In the genomic region with DNA sequence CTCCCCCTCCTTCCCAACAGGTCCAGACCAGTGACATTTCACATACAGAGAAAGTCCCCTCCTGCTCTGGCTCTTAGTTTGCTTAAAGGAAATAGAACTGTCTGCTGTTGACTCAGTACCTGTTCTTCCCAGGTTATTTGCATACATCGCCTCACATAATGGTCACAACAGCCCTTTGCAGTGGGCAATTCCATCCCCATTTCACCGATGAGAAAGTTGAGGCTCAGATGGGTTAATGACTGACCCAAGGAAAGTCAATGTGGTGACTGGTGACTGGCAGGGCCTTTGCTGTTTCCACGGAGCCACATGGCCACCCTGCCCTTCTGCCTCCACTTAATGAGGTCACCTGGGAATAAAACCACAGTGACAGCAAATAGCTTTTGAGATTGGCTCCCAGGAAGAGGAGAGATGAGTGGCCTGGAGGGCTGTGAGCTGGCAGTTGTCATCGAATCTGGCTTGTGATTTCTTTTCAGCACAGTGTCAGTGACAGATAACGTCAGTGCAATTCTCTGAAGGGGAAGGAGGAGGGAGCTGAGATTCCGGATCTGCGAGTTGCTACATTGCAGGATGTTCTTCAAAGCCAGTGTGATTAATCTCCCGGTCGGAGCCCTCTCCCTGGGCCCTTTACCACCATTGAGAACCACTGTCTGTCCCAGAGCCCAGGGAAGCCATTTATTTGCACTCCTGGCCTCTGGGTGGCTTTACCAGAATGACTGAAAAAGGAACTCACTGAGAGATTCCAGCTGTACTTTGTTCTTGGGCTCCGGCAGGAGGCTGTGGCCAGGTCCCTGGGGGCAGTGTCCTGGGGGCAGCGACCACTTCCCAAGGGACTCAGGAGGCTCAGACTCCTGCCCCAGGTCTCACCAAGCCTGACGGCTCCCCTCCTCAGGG, we compare ENCODE assay signal across 1 cellular context.
TF ChIP-seq lines count a peak whose summit lies in the region.

No MANE protein-coding gene starts in this region.

TF ChIP-seq in K562, 482 proteins besides CTCF, POLR2A, EP300 and RAD21 (continued from another document and continues in another):
- TF ChIP-seq, protein P1, sequence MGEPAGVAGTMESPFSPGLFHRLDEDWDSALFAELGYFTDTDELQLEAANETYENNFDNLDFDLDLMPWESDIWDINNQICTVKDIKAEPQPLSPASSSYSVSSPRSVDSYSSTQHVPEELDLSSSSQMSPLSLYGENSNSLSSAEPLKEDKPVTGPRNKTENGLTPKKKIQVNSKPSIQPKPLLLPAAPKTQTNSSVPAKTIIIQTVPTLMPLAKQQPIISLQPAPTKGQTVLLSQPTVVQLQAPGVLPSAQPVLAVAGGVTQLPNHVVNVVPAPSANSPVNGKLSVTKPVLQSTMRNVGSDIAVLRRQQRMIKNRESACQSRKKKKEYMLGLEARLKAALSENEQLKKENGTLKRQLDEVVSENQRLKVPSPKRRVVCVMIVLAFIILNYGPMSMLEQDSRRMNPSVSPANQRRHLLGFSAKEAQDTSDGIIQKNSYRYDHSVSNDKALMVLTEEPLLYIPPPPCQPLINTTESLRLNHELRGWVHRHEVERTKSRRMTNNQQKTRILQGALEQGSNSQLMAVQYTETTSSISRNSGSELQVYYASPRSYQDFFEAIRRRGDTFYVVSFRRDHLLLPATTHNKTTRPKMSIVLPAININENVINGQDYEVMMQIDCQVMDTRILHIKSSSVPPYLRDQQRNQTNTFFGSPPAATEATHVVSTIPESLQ (CRISPR knock-in tag; IDR thresholded peaks at IDR 0.05) = no peak
- no peak for TF ChIP-seq ERF (CRISPR knock-in tag; IDR thresholded peaks at IDR 0.05)
- TF ChIP-seq, protein P2, sequence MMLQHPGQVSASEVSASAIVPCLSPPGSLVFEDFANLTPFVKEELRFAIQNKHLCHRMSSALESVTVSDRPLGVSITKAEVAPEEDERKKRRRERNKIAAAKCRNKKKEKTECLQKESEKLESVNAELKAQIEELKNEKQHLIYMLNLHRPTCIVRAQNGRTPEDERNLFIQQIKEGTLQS (IDR thresholded peaks at IDR 0.05) = no peak; the same call in 1 of the 2 replicates
- TF ChIP-seq, protein P2 (CRISPR knock-in tag; conservative IDR thresholded peaks at IDR 0.05) = no peak
- TF ChIP-seq NFATC3 (IDR thresholded peaks at IDR 0.05) = no peak
- no peak for TF ChIP-seq CBX3 (IDR thresholded peaks at IDR 0.05; ENCODE audit: borderline replicate concordance in 1 of 2, low read length in 2 of 2)
- no peak for TF ChIP-seq PHF8 (IDR thresholded peaks at IDR 0.05; ENCODE audit: borderline replicate concordance, low read length)
- TF ChIP-seq CBFA2T3 (IDR thresholded peaks at IDR 0.05) = peak; percentile 39; the same call in 1 of the 2 replicates
- TF ChIP-seq ZBTB1 (CRISPR knock-in tag; IDR thresholded peaks at IDR 0.05; ENCODE audit: borderline replicate concordance, low read depth) = no peak
- no peak for TF ChIP-seq MBD2 (IDR thresholded peaks at IDR 0.05; ENCODE audit: borderline replicate concordance, low read depth)
- peak; percentile 48; the same call in 1 of the 2 replicates for TF ChIP-seq FOSL1 (tag; conservative IDR thresholded peaks at IDR 0.05)
- TF ChIP-seq, protein P3, sequence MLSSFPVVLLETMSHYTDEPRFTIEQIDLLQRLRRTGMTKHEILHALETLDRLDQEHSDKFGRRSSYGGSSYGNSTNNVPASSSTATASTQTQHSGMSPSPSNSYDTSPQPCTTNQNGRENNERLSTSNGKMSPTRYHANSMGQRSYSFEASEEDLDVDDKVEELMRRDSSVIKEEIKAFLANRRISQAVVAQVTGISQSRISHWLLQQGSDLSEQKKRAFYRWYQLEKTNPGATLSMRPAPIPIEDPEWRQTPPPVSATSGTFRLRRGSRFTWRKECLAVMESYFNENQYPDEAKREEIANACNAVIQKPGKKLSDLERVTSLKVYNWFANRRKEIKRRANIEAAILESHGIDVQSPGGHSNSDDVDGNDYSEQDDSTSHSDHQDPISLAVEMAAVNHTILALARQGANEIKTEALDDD (IDR thresholded peaks at IDR 0.05) = no peak
- TF ChIP-seq PHF20 (IDR thresholded peaks at IDR 0.05; ENCODE audit: partially characterized antibody) = no peak
- peak; percentile 56; the same call in 1 of the 2 replicates for TF ChIP-seq ESRRA (IDR thresholded peaks at IDR 0.05; ENCODE audit: borderline replicate concordance, low read depth)
- no peak for TF ChIP-seq ARNT (IDR thresholded peaks at IDR 0.05)
- no peak for TF ChIP-seq SAFB2 (IDR thresholded peaks at IDR 0.05; ENCODE audit: borderline replicate concordance, low read depth, low read length, severe bottlenecking)
- TF ChIP-seq E2F3 (CRISPR knock-in tag; IDR thresholded peaks at IDR 0.05) = no peak
- TF ChIP-seq SPI1 (IDR thresholded peaks at IDR 0.05; ENCODE audit: borderline replicate concordance, low read depth, low read length) = no peak
- TF ChIP-seq ZNF347 (CRISPR knock-in tag; IDR thresholded peaks at IDR 0.05; ENCODE audit: low read depth) = no peak
- TF ChIP-seq ZNF717 (CRISPR knock-in tag; IDR thresholded peaks at IDR 0.05) = no peak
- TF ChIP-seq ZEB2 (IDR thresholded peaks at IDR 0.05) = no peak
- TF ChIP-seq, protein P4, sequence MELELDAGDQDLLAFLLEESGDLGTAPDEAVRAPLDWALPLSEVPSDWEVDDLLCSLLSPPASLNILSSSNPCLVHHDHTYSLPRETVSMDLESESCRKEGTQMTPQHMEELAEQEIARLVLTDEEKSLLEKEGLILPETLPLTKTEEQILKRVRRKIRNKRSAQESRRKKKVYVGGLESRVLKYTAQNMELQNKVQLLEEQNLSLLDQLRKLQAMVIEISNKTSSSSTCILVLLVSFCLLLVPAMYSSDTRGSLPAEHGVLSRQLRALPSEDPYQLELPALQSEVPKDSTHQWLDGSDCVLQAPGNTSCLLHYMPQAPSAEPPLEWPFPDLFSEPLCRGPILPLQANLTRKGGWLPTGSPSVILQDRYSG (tag; conservative IDR thresholded peaks at IDR 0.05; ENCODE audit: low read depth) = no peak
- TF ChIP-seq ILK (tag; IDR thresholded peaks at IDR 0.05; ENCODE audit: borderline replicate concordance, low read depth) = no peak
- TF ChIP-seq ZNF253 (CRISPR knock-in tag; conservative IDR thresholded peaks at IDR 0.05) = no peak
- TF ChIP-seq, protein P5, sequence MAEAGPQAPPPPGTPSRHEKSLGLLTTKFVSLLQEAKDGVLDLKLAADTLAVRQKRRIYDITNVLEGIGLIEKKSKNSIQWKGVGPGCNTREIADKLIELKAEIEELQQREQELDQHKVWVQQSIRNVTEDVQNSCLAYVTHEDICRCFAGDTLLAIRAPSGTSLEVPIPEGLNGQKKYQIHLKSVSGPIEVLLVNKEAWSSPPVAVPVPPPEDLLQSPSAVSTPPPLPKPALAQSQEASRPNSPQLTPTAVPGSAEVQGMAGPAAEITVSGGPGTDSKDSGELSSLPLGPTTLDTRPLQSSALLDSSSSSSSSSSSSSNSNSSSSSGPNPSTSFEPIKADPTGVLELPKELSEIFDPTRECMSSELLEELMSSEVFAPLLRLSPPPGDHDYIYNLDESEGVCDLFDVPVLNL (CRISPR knock-in tag; IDR thresholded peaks at IDR 0.05; ENCODE audit: low read depth) = no peak
- TF ChIP-seq, protein P6, sequence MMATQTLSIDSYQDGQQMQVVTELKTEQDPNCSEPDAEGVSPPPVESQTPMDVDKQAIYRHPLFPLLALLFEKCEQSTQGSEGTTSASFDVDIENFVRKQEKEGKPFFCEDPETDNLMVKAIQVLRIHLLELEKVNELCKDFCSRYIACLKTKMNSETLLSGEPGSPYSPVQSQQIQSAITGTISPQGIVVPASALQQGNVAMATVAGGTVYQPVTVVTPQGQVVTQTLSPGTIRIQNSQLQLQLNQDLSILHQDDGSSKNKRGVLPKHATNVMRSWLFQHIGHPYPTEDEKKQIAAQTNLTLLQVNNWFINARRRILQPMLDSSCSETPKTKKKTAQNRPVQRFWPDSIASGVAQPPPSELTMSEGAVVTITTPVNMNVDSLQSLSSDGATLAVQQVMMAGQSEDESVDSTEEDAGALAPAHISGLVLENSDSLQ (IDR thresholded peaks at IDR 0.05) = peak; percentile 37; the same call in 1 of the 2 replicates
- no peak for TF ChIP-seq YBX1 (IDR thresholded peaks at IDR 0.05)
- TF ChIP-seq ZBTB7A (IDR thresholded peaks at IDR 0.05; ENCODE audit: borderline replicate concordance, control insufficient read depth, low read depth, low read length) = no peak
- TF ChIP-seq, protein P7, sequence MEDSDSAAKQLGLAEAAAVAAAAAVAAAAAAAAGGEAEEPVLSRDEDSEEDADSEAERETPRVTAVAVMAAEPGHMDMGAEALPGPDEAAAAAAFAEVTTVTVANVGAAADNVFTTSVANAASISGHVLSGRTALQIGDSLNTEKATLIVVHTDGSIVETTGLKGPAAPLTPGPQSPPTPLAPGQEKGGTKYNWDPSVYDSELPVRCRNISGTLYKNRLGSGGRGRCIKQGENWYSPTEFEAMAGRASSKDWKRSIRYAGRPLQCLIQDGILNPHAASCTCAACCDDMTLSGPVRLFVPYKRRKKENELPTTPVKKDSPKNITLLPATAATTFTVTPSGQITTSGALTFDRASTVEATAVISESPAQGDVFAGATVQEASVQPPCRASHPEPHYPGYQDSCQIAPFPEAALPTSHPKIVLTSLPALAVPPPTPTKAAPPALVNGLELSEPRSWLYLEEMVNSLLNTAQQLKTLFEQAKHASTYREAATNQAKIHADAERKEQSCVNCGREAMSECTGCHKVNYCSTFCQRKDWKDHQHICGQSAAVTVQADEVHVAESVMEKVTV (CRISPR knock-in tag; IDR thresholded peaks at IDR 0.05) = no peak
- TF ChIP-seq, protein P8, sequence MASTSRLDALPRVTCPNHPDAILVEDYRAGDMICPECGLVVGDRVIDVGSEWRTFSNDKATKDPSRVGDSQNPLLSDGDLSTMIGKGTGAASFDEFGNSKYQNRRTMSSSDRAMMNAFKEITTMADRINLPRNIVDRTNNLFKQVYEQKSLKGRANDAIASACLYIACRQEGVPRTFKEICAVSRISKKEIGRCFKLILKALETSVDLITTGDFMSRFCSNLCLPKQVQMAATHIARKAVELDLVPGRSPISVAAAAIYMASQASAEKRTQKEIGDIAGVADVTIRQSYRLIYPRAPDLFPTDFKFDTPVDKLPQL (IDR thresholded peaks at IDR 0.05; ENCODE audit: extremely low read depth, insufficient read length) = no peak
- no peak for TF ChIP-seq ZSCAN29 (IDR thresholded peaks at IDR 0.05)
- TF ChIP-seq SMAD4 (CRISPR knock-in tag; conservative IDR thresholded peaks at IDR 0.05) = no peak
- TF ChIP-seq FOXM1 (IDR thresholded peaks at IDR 0.05; ENCODE audit: low read depth) = no peak
- TF ChIP-seq FOXM1 (CRISPR knock-in tag; IDR thresholded peaks at IDR 0.05; ENCODE audit: low read depth) = no peak
- 0 out of 4 replicates have a peak, but pooled peaks of 1 of the 2 experiments have one; percentile 16 for TF ChIP-seq HDAC1 (IDR thresholded peaks at IDR 0.05)
- TF ChIP-seq NR2C2 (CRISPR knock-in tag; IDR thresholded peaks at IDR 0.05) = no peak
- TF ChIP-seq NR2C2 (tag; IDR thresholded peaks at IDR 0.05) = peak; percentile 50; the same call in 1 of the 2 replicates
- TF ChIP-seq ZNF41 (CRISPR knock-in tag; conservative IDR thresholded peaks at IDR 0.05) = no peak
- TF ChIP-seq FOXK2 (conservative IDR thresholded peaks at IDR 0.05 in 1 of 2, IDR thresholded peaks at IDR 0.05 in 1 of 2; ENCODE audit: low read depth in 2 of 2) = no peak
- no peak for TF ChIP-seq MXI1 (IDR thresholded peaks at IDR 0.05; ENCODE audit: low read depth, low read length)
- no peak for TF ChIP-seq RBM15 (IDR thresholded peaks at IDR 0.05; ENCODE audit: insufficient read depth, low read length)
- peak in 1 of 2 experiments; percentile 82; a peak in 2 of 4 replicates for TF ChIP-seq RCOR1 (IDR thresholded peaks at IDR 0.05; ENCODE audit: borderline replicate concordance in 1 of 2, low read depth in 2 of 2, low read length in 2 of 2)
- TF ChIP-seq CHD1 (IDR thresholded peaks at IDR 0.05; ENCODE audit: low read length) = no peak
- no peak for TF ChIP-seq CEBPG (CRISPR knock-in tag; IDR thresholded peaks at IDR 0.05)
- TF ChIP-seq CEBPG (tag; conservative IDR thresholded peaks at IDR 0.05 in 1 of 2, IDR thresholded peaks at IDR 0.05 in 1 of 2) = 0 out of 4 replicates have a peak, but pooled peaks of 1 of the 2 experiments have one; percentile 18
- no peak for TF ChIP-seq SAP30 (IDR thresholded peaks at IDR 0.05; ENCODE audit: borderline replicate concordance, insufficient read depth, low read depth, low read length, poor library complexity, severe bottlenecking)
- TF ChIP-seq DDX20 (tag; IDR thresholded peaks at IDR 0.05; ENCODE audit: low read depth) = no peak
- TF ChIP-seq ZFP1 (CRISPR knock-in tag; IDR thresholded peaks at IDR 0.05) = no peak
- no peak for TF ChIP-seq ZNF583 (CRISPR knock-in tag; IDR thresholded peaks at IDR 0.05)
- TF ChIP-seq TCFL5 (CRISPR knock-in tag; conservative IDR thresholded peaks at IDR 0.05) = no peak
- no peak for TF ChIP-seq FOS (IDR thresholded peaks at IDR 0.05; ENCODE audit: extremely low read depth, insufficient read length)
- peak; percentile 82 to 83 for TF ChIP-seq KDM1A (IDR thresholded peaks at IDR 0.05)
- TF ChIP-seq BRD9 (IDR thresholded peaks at IDR 0.05; ENCODE audit: low read depth, partially characterized antibody) = no peak
- no peak for TF ChIP-seq ARHGAP35 (IDR thresholded peaks at IDR 0.05; ENCODE audit: partially characterized antibody)
- TF ChIP-seq, protein P9, sequence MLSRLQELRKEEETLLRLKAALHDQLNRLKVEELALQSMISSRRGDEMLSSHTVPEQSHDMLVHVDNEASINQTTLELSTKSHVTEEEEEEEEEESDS (CRISPR knock-in tag; IDR thresholded peaks at IDR 0.05) = no peak
- no peak for TF ChIP-seq RUNX1 (IDR thresholded peaks at IDR 0.05; ENCODE audit: low read depth)
- TF ChIP-seq ZNF764 (CRISPR knock-in tag; IDR thresholded peaks at IDR 0.05; ENCODE audit: low read depth) = no peak
- no peak for TF ChIP-seq KLF16 (IDR thresholded peaks at IDR 0.05)
- no peak for TF ChIP-seq TAF1 (IDR thresholded peaks at IDR 0.05; ENCODE audit: control insufficient read depth, extremely low read depth, insufficient read depth, low read length, severe bottlenecking)
- TF ChIP-seq, protein P10, sequence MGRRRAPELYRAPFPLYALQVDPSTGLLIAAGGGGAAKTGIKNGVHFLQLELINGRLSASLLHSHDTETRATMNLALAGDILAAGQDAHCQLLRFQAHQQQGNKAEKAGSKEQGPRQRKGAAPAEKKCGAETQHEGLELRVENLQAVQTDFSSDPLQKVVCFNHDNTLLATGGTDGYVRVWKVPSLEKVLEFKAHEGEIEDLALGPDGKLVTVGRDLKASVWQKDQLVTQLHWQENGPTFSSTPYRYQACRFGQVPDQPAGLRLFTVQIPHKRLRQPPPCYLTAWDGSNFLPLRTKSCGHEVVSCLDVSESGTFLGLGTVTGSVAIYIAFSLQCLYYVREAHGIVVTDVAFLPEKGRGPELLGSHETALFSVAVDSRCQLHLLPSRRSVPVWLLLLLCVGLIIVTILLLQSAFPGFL (CRISPR knock-in tag; IDR thresholded peaks at IDR 0.05) = no peak
